Comparison of ENCODE assay signal across 9 cellular contexts in genomic region chr17:7217113-7217987, GRCh38. TPM values are rescaled to one million over a fixed set of nuclear protein-coding genes. Genes with fewer than 3 reads are reported as not detected.
DNase-seq lines count a peak whose midpoint lies in the region; TF ChIP-seq lines count a peak whose summit lies in the region.
"Had no signal": no experiment of that assay in that cellular context is flagged by ENCODE, and none has a peak within 500 bp of the region (broad histone marks: within the 10 kb centered on the region; RNA-seq: fewer than 3 reads in every experiment).

No MANE protein-coding gene starts in this region.

- no peak overlapping the region for H2BK5ac ChIP-seq in mesendoderm (ENCODE audit: low read length)

- no CpG with 5 or more reads among the region's 32 CpGs for WGBS in mesendoderm (ENCODE audit: extremely low coverage, insufficient coverage, low lambda C conversion rate)

- peak overlapping the region; percentile 80 for H2AFZ ChIP-seq in ACC112 (ENCODE audit: low read length, unreplicated experiment)

- DNase-seq in GM13976 (ENCODE audit: low spot score) (peak; percentile 59), dermis blood vessel endothelial cell (peak; percentile 80), mesendoderm (peak; percentile 88), ureter (ENCODE audit: low spot score) (peak; percentile 78), cerebellar nuclear complex (lab: John Stamatoyannopoulos, UW) (no peak), putamen (ENCODE audit: low spot score) (no peak)

- no peak for TF ChIP-seq CTCF in GM13976 (IDR thresholded peaks at IDR 0.05; ENCODE audit: borderline replicate concordance, control extremely low read depth, extremely low read depth, insufficient read depth, missing control alignments)

- H4K8ac ChIP-seq in mesendoderm (ENCODE audit: low read depth, low read length): no peak overlapping the region

- no peaks in the 10 kb centered on the region for H3K36me3 ChIP-seq in ACC112 (ENCODE audit: insufficient read depth, low read length)
- no peaks in the 10 kb centered on the region for H3K36me3 ChIP-seq in mesendoderm (ENCODE audit: control insufficient read depth, insufficient read depth, low read length)

- peak overlapping the region; percentile 91 for H3K4me3 ChIP-seq in ACC112 (ENCODE audit: low read depth, low read length)
- peak overlapping the region; percentile 16 for H3K4me3 ChIP-seq in mesendoderm (ENCODE audit: low read length)
- H3K4me3 ChIP-seq: mucosa of descending colon had no signal

- H3K4me1 ChIP-seq in ACC112 (ENCODE audit: control insufficient read depth, insufficient read depth, low read length, unreplicated experiment) (peaks cover 54% of the 10 kb centered on the region), mesendoderm (ENCODE audit: control insufficient read depth, low read depth, low read length) (peaks cover 14% of the 10 kb centered on the region)

- H3K9ac ChIP-seq in mesendoderm (ENCODE audit: low read length): peak overlapping the region; percentile 73

- H3K27me3 ChIP-seq in ACC112 (ENCODE audit: insufficient read depth, low read length) (no peaks in the 10 kb centered on the region), mesendoderm (ENCODE audit: insufficient read depth, low read length, poor library complexity) (no peaks in the 10 kb centered on the region)

- in situ Hi-C loops in GM13976 (cut with MboI; ENCODE audit: low sequenced_read_pairs, unreplicated experiment): no loop called here

- peak overlapping the region; percentile 55 for H2BK120ac ChIP-seq in mesendoderm (ENCODE audit: low read depth, low read length)

- H3K79me2 ChIP-seq in ACC112 (ENCODE audit: control insufficient read depth, insufficient read depth, low read length, unreplicated experiment) (peaks cover 46% of the 10 kb centered on the region), mesendoderm (ENCODE audit: control insufficient read depth, insufficient read depth, low read length) (peaks cover 9% of the 10 kb centered on the region)

- H3K27ac ChIP-seq in ACC112 (ENCODE audit: low read depth, low read length): peak overlapping the region; percentile 16
- H3K27ac ChIP-seq in mesendoderm (ENCODE audit: low read depth, low read length): peak overlapping the region; percentile 34

- H4K5ac ChIP-seq in mesendoderm (ENCODE audit: low read length): no peak overlapping the region

- H3K4ac ChIP-seq in mesendoderm (ENCODE audit: low read depth, low read length): peak overlapping the region; percentile 78

- H3K23ac ChIP-seq in mesendoderm (ENCODE audit: low read length): no peak overlapping the region

- peak overlapping the region; percentile 83 for H3K56ac ChIP-seq in mesendoderm (ENCODE audit: low read length)

- TF ChIP-seq POLR2A in Raji (IDR thresholded peaks at IDR 0.05; ENCODE audit: insufficient read depth, low read depth, low read length): 0 out of 2 replicates have a peak, but pooled peaks have one; percentile 50

- H2BK15ac ChIP-seq in mesendoderm (replicated peaks; ENCODE audit: low read depth): peak overlapping the region; percentile 57

- peak overlapping the region; percentile 92 for H3K18ac ChIP-seq in mesendoderm (ENCODE audit: low read length)

- no peak overlapping the region for H2AK5ac ChIP-seq in mesendoderm (ENCODE audit: low read length)

- peaks cover 5% of the 10 kb centered on the region for H3K79me1 ChIP-seq in mesendoderm (ENCODE audit: low read length)

- H3K4me2 ChIP-seq in mesendoderm (ENCODE audit: low read length): peak overlapping the region; percentile 87

RNA-seq across cellular contexts. Expression of gene DLG4, which starts 2.3 kb away (rescaled TPM):
- total RNA-seq in dermis blood vessel endothelial cell (13.4 and 21.5 TPM in 2 replicates), ureter (26.8 TPM)
- 15.9 TPM for polyA plus RNA-seq in mesendoderm (2013, experiment 1 of 2)
- polyA plus RNA-seq in mesendoderm (2013, experiment 2 of 2): 14.2 TPM

RNA-seq across cellular contexts. Expression of gene ACADVL, which starts 2.4 kb away (rescaled TPM):
- total RNA-seq in dermis blood vessel endothelial cell (196 and 385 TPM in 2 replicates), ureter (855 TPM)
- polyA plus RNA-seq in mesendoderm (2013, experiment 1 of 2): 129 TPM
- polyA plus RNA-seq in mesendoderm (2013, experiment 2 of 2): 129 TPM

RNA-seq across cellular contexts. Expression of gene DVL2, which starts 17.0 kb away (rescaled TPM):
- total RNA-seq in dermis blood vessel endothelial cell (32.8 and 45.7 TPM in 2 replicates), ureter (38.4 TPM)
- polyA plus RNA-seq in mesendoderm (2013, experiment 1 of 2): 25.9 TPM
- polyA plus RNA-seq in mesendoderm (2013, experiment 2 of 2): 25.1 TPM

RNA-seq across cellular contexts. Expression of gene PHF23, which starts 21.9 kb away (rescaled TPM):
- 41.4 and 42.8 TPM in 2 replicates for total RNA-seq in dermis blood vessel endothelial cell
- polyA plus RNA-seq in mesendoderm (2013, experiment 1 of 2): 80.4 TPM
- 80.7 TPM for polyA plus RNA-seq in mesendoderm (2013, experiment 2 of 2)
- 37.6 TPM for total RNA-seq in ureter

RNA-seq across cellular contexts. Expression of gene GABARAP, which starts 24.9 kb away (rescaled TPM):
- total RNA-seq in dermis blood vessel endothelial cell (148 and 196 TPM in 2 replicates), ureter (453 TPM)
- polyA plus RNA-seq in mesendoderm (2013, experiment 1 of 2): 386 TPM
- 384 TPM for polyA plus RNA-seq in mesendoderm (2013, experiment 2 of 2)

Comparison
In these comparisons a context has a peak if more than half of its experiments do, and no peak if none do; other contexts are left out.
1. DNase-seq: peak in GM13976 (single experiment), dermis blood vessel endothelial cell (single experiment), mesendoderm (single experiment) and ureter (single experiment); none in cerebellar nuclear complex (0 of 2) and putamen (single experiment).